17 cellular contexts compared by ENCODE assay signal in genomic region chr4:143768007-143768591, GRCh38.
DNase-seq lines count a peak whose midpoint lies in the region; ATAC-seq, FAIRE-seq and TF ChIP-seq lines count a peak whose summit lies in the region.
"Had no signal": no experiment of that assay in that cellular context is flagged by ENCODE, and none has a peak within 500 bp of the region (broad histone marks: within the 10 kb centered on the region; RNA-seq: fewer than 3 reads in every experiment).

No MANE protein-coding gene starts in this region.

- H3K9me3 ChIP-seq in thoracic aorta (no peaks in the 10 kb centered on the region), spleen (no peaks in the 10 kb centered on the region), small intestine (ENCODE audit: control insufficient read depth, low read depth) (no peaks in the 10 kb centered on the region)

- H3K9me3 Mint-ChIP-seq in activated CD4-positive, alpha-beta T cell treated with anti-CD3 and anti-CD28 coated beads, Interleukin-2, amount 10 ng/mL, durations not matched to agents 24 days and 14 days, result no peaks in the 10 kb centered on the region
- H3K9me3 Mint-ChIP-seq in activated CD4-positive, alpha-beta T cell treated with anti-CD3 and anti-CD28 coated beads, Interleukin-2, amount 10 ng/mL, durations not matched to agents 7 days and 5 days, result no peaks in the 10 kb centered on the region

- intact Hi-C loops in activated CD4-positive, alpha-beta T cell treated with anti-CD3 and anti-CD28 coated beads, Interleukin-2, amount 10 ng/mL, durations not matched to agents 24 days and 14 days (cut with micrococcal nuclease), result no loop called here
- intact Hi-C loops in spleen (cut with DNase I; ENCODE audit: low total_unique reads), result no loop called here

- DNase-seq in activated CD4-positive, alpha-beta T cell treated with anti-CD3 and anti-CD28 coated beads, Interleukin-2, amount 10 ng/mL, durations not matched to agents 24 days and 14 days, result peak; percentile 26
- DNase-seq in activated CD4-positive, alpha-beta T cell treated with anti-CD3 and anti-CD28 coated beads, Interleukin-2, amount 10 ng/mL, durations not matched to agents 7 days and 5 days, result no peak
- DNase-seq in SK-MEL-5 (ENCODE audit: low read depth, low spot score) (peak; percentile 90), fibroblast of pulmonary artery (ENCODE audit: low read depth) (peak; percentile 50), thoracic aorta (ENCODE audit: low spot score) (no peak), ecto neural progenitor cell (ENCODE audit: low spot score) (no peak), spleen (no peak), small intestine (no peak)
- DNase-seq: 8988T; GF-D8; kidney glomerular epithelial cell; naive thymus-derived CD4-positive, alpha-beta T cell; NCI-H1105 treated with DMSO at 0.1 percent for 48 hours; stimulated activated CD4-positive, alpha-beta T cell treated with anti-CD3 and anti-CD28 coated beads, Interleukin-2, amount 100 ng/mL, for 24 hours; transverse colon had no signal

- no peaks in the 10 kb centered on the region for H3K36me3 ChIP-seq in thoracic aorta
- no peaks in the 10 kb centered on the region for H3K36me3 ChIP-seq in spleen
- H3K36me3 ChIP-seq in small intestine (ENCODE audit: control insufficient read depth in 2 of 2, insufficient read depth in 2 of 2, low read length in 2 of 2), result no peaks in the 10 kb centered on the region
- H3K36me3 ChIP-seq: cardiac muscle cell, transverse colon had no signal

- no peak for FAIRE-seq in small intestine (lab: Jason Lieb, UNC)

- TF ChIP-seq CTCF in fibroblast of pulmonary artery (IDR thresholded peaks at IDR 0.05; ENCODE audit: low read length, missing control alignments), result no peak
- no peak for TF ChIP-seq CTCF in thoracic aorta (IDR thresholded peaks at IDR 0.05)
- no peak for TF ChIP-seq CTCF in spleen (IDR thresholded peaks at IDR 0.05 in 8 of 11, conservative IDR thresholded peaks at IDR 0.05 in 3 of 11)

- WGBS in spleen, 5 donors, result 72 to 82% (median 77%) methylated on average over 5 of the region's 5 CpGs
- 82 to 85% (median 84%) methylated on average over 5 of the region's 5 CpGs for WGBS in small intestine, 3 donors

- peak; percentile 61 for ATAC-seq in thoracic aorta (ENCODE audit: insufficient number of reproducible peaks, low FRiP score, low read depth)
- ATAC-seq: naive thymus-derived CD4-positive, alpha-beta T cell had no signal

- no peaks in the 10 kb centered on the region for H3K36me3 Mint-ChIP-seq in activated CD4-positive, alpha-beta T cell treated with anti-CD3 and anti-CD28 coated beads, Interleukin-2, amount 10 ng/mL, durations not matched to agents 24 days and 14 days (ENCODE audit: low read depth)
- no peaks in the 10 kb centered on the region for H3K36me3 Mint-ChIP-seq in activated CD4-positive, alpha-beta T cell treated with anti-CD3 and anti-CD28 coated beads, Interleukin-2, amount 10 ng/mL, durations not matched to agents 7 days and 5 days (ENCODE audit: low read depth)
- H3K36me3 Mint-ChIP-seq: naive thymus-derived CD4-positive, alpha-beta T cell had no signal

- H3K4me3 ChIP-seq in fibroblast of pulmonary artery (replicated peaks; ENCODE audit: low read depth, low read length) (no peak overlapping the region), thoracic aorta (peak overlapping the region; percentile 36), spleen (no peak overlapping the region), small intestine (ENCODE audit: low read depth in 1 of 2, low read length in 2 of 2) (no peak overlapping the region)
- H3K4me3 ChIP-seq: cardiac muscle cell, transverse colon had no signal

- POLR2A ChIA-PET in activated CD4-positive, alpha-beta T cell treated with anti-CD3 and anti-CD28 coated beads, Interleukin-2, amount 10 ng/mL, durations not matched to agents 7 days and 5 days (lab: Charles Lee), result no interaction called here

- CTCF ChIA-PET in activated CD4-positive, alpha-beta T cell treated with anti-CD3 and anti-CD28 coated beads, Interleukin-2, amount 10 ng/mL, durations not matched to agents 7 days and 5 days (lab: Charles Lee), result no interaction called here

- in situ Hi-C loops in SK-MEL-5 (cut with HindIII; ENCODE audit: low pct_unique_long_range_greater_than_20kb, low sequenced_read_pairs), result no loop called here

- no peak overlapping the region for H3K4me3 Mint-ChIP-seq in activated CD4-positive, alpha-beta T cell treated with anti-CD3 and anti-CD28 coated beads, Interleukin-2, amount 10 ng/mL, durations not matched to agents 24 days and 14 days
- H3K4me3 Mint-ChIP-seq in activated CD4-positive, alpha-beta T cell treated with anti-CD3 and anti-CD28 coated beads, Interleukin-2, amount 10 ng/mL, durations not matched to agents 7 days and 5 days, result no peak overlapping the region
- H3K4me3 Mint-ChIP-seq: naive thymus-derived CD4-positive, alpha-beta T cell had no signal

- H3K27ac ChIP-seq in thoracic aorta (no peak overlapping the region), spleen (no peak overlapping the region), small intestine (ENCODE audit: low read depth in 1 of 2, low read length in 1 of 2) (no peak overlapping the region)
- H3K27ac ChIP-seq: cardiac muscle cell, transverse colon, VCaP had no signal

- H3K4me1 ChIP-seq in thoracic aorta (ENCODE audit: control insufficient read depth in 1 of 2, low read depth in 2 of 2) (peaks cover 0 to 3% of the 10 kb centered on the region in 2 donors), spleen (no peaks in the 10 kb centered on the region), small intestine (ENCODE audit: control insufficient read depth in 2 of 2, insufficient read depth in 1 of 2, low read depth in 1 of 2, low read length in 1 of 2) (no peaks in the 10 kb centered on the region)
- H3K4me1 ChIP-seq: transverse colon had no signal

- TF ChIP-seq POLR2A in spleen (IDR thresholded peaks at IDR 0.05), result no peak

- H3K27me3 ChIP-seq in thoracic aorta (replicated peaks; ENCODE audit: insufficient read depth) (no peaks in the 10 kb centered on the region), spleen (replicated peaks in 1 of 7) (no peaks in the 10 kb centered on the region), small intestine (ENCODE audit: control insufficient read depth in 2 of 2, insufficient read depth in 2 of 2, low read length in 2 of 2) (no peaks in the 10 kb centered on the region)
- H3K27me3 ChIP-seq: transverse colon had no signal

- no peak overlapping the region for H3K27ac Mint-ChIP-seq in activated CD4-positive, alpha-beta T cell treated with anti-CD3 and anti-CD28 coated beads, Interleukin-2, amount 10 ng/mL, durations not matched to agents 24 days and 14 days
- H3K27ac Mint-ChIP-seq in activated CD4-positive, alpha-beta T cell treated with anti-CD3 and anti-CD28 coated beads, Interleukin-2, amount 10 ng/mL, durations not matched to agents 7 days and 5 days, result no peak overlapping the region
- H3K27ac Mint-ChIP-seq: naive thymus-derived CD4-positive, alpha-beta T cell had no signal

- H3K4me1 Mint-ChIP-seq in activated CD4-positive, alpha-beta T cell treated with anti-CD3 and anti-CD28 coated beads, Interleukin-2, amount 10 ng/mL, durations not matched to agents 24 days and 14 days, result no peaks in the 10 kb centered on the region
- no peaks in the 10 kb centered on the region for H3K4me1 Mint-ChIP-seq in activated CD4-positive, alpha-beta T cell treated with anti-CD3 and anti-CD28 coated beads, Interleukin-2, amount 10 ng/mL, durations not matched to agents 7 days and 5 days
- H3K4me1 Mint-ChIP-seq: naive thymus-derived CD4-positive, alpha-beta T cell had no signal

- H3K27me3 Mint-ChIP-seq in activated CD4-positive, alpha-beta T cell treated with anti-CD3 and anti-CD28 coated beads, Interleukin-2, amount 10 ng/mL, durations not matched to agents 24 days and 14 days, result peaks cover 2% of the 10 kb centered on the region
- peaks cover 4% of the 10 kb centered on the region for H3K27me3 Mint-ChIP-seq in activated CD4-positive, alpha-beta T cell treated with anti-CD3 and anti-CD28 coated beads, Interleukin-2, amount 10 ng/mL, durations not matched to agents 7 days and 5 days

Comparison
In these comparisons a context has a peak if more than half of its experiments do, and no peak if none do; other contexts are left out.
1. DNase-seq: peak in activated CD4-positive, alpha-beta T cell treated with anti-CD3 and anti-CD28 coated beads, Interleukin-2, amount 10 ng/mL, durations not matched to agents 24 days and 14 days (single experiment), SK-MEL-5 (single experiment) and fibroblast of pulmonary artery (single experiment); none in activated CD4-positive, alpha-beta T cell treated with anti-CD3 and anti-CD28 coated beads, Interleukin-2, amount 10 ng/mL, durations not matched to agents 7 days and 5 days (single experiment), thoracic aorta (single experiment), ecto neural progenitor cell (single experiment), spleen (single experiment) and small intestine (single experiment).